15 cellular contexts compared by ENCODE assay signal in the genomic region with DNA sequence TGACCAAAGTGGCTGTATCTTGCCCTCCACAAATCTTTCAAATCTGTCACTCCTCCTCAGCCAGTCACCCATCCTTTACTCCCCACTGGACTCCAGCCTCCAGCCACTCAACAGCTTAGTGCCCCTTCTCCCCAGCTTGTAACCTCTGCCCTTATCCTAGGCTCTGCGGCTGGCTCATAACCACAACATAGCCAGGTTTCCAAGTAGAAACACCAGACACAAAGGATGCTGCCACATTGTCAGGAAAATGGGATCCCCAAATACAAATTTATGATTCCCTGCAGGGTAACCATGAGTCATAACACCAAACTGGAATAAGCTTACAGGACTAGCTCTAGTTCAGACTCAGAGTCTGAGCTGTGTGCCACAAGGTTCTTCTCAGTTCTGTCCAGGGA. TPM values are rescaled to one million over a fixed set of nuclear protein-coding genes. Genes with fewer than 3 reads are reported as not detected.
DNase-seq lines count a peak whose midpoint lies in the region; ATAC-seq and TF ChIP-seq lines count a peak whose summit lies in the region.
"Had no signal": no experiment of that assay in that cellular context is flagged by ENCODE, and none has a peak within 500 bp of the region (broad histone marks: within the 10 kb centered on the region; RNA-seq: fewer than 3 reads in every experiment).

No MANE protein-coding gene starts in this region.

- intact Hi-C loops in body of pancreas (cut with DNase I), result no loop called here

- WGBS in body of pancreas, 2 donors, result 0% methylated on average over 1 of the region's 1 CpG

- H3K4me3 ChIP-seq in body of pancreas, result no peak overlapping the region
- no peak overlapping the region for H3K4me3 ChIP-seq in muscle layer of duodenum (ENCODE audit: low read depth in 1 of 2, low read length in 2 of 2)
- H3K4me3 ChIP-seq: upper lobe of right lung had no signal

- no peaks in the 10 kb centered on the region for H3K9me3 ChIP-seq in body of pancreas
- H3K9me3 ChIP-seq in muscle layer of duodenum (ENCODE audit: control insufficient read depth in 1 of 2, low read length in 2 of 2), result no peaks in the 10 kb centered on the region
- H3K9me3 ChIP-seq: upper lobe of right lung had no signal

- DNase-seq in AG08395 (ENCODE audit: low spot score) (peak; percentile 57), HT1080 (ENCODE audit: low read depth) (peak; percentile 69), body of pancreas (no peak), NCI-H1092 (lab: John Stamatoyannopoulos, UW) (no peak), AML-193 (lab: John Stamatoyannopoulos, UW) (no peak), NCI-H748 (lab: John Stamatoyannopoulos, UW; ENCODE audit: unreplicated experiment) (no peak)
- no peak for DNase-seq in activated T-cell treated with anti-CD3 and anti-CD28 coated beads, Interleukin-2, amount 50 U/mL, for 48 hours
- DNase-seq: activated CD4-positive, alpha-beta T cell treated with anti-CD3 and anti-CD28 coated beads for 4 hours; DMS79 treated with DMSO at 0.1 percent for 48 hours; KG1; NCI-H2081; upper lobe of right lung had no signal

- H3K4me1 ChIP-seq in body of pancreas (peaks cover 19% of the 10 kb centered on the region), muscle layer of duodenum (ENCODE audit: control insufficient read depth in 1 of 2, insufficient read depth in 2 of 2, low read length in 2 of 2) (no peaks in the 10 kb centered on the region)

- H3K36me3 ChIP-seq in body of pancreas (replicated peaks in 1 of 2; ENCODE audit: insufficient read depth in 1 of 2, low read depth in 2 of 2) (no peaks in the 10 kb centered on the region), muscle layer of duodenum (ENCODE audit: control insufficient read depth in 1 of 2, insufficient read depth in 2 of 2, low read length in 2 of 2) (no peaks in the 10 kb centered on the region)
- H3K36me3 ChIP-seq: upper lobe of right lung had no signal

- no peak for TF ChIP-seq POLR2A in body of pancreas (IDR thresholded peaks at IDR 0.05)

- H3K27me3 ChIP-seq in body of pancreas (no peaks in the 10 kb centered on the region), muscle layer of duodenum (ENCODE audit: low read depth, low read length) (no peaks in the 10 kb centered on the region)
- H3K27me3 ChIP-seq: upper lobe of right lung had no signal

- no peak for TF ChIP-seq CTCF in body of pancreas (IDR thresholded peaks at IDR 0.05)

- peak overlapping the region; percentile 35 to 56 (median 46) for H3K27ac ChIP-seq in body of pancreas
- peak overlapping the region; percentile 2 for H3K27ac ChIP-seq in muscle layer of duodenum (ENCODE audit: low read length)
- H3K27ac ChIP-seq: upper lobe of right lung had no signal

- ATAC-seq in body of pancreas, result no peak
- ATAC-seq: natural killer cell treated with Interleukin-12 subunit alpha and Interleukin-12 subunit beta and Interleukin-15 and Interleukin-18, amount 100 ng/mL, for 72 hours had no signal

RNA-seq across cellular contexts. Expression of gene OXA1L, which starts 15.1 kb away (rescaled TPM):
- total RNA-seq in HT1080 (2014; rRNA removed; shearing (Covaris generic)), result 150 and 207 TPM in 2 replicates
- 134 and 144 TPM in 2 replicates for polyA plus RNA-seq in HT1080 (2015; cell fraction: cytosol; rRNA removed)
- polyA plus RNA-seq in HT1080 (2015; cell fraction: nucleus; rRNA removed), result 250 and 305 TPM in 2 replicates
- 10 to 100 TPM; 73.2 to 83.5 TPM for total RNA-seq in body of pancreas

RNA-seq across cellular contexts. Expression of gene SLC7A7, which starts 33.6 kb away (rescaled TPM):
- 1.1 and 2.0 TPM in 2 replicates for total RNA-seq in HT1080 (2014; rRNA removed; shearing (Covaris generic))
- 0.54 and 1.1 TPM in 2 replicates for polyA plus RNA-seq in HT1080 (2015; cell fraction: cytosol; rRNA removed)
- 2.6 and 3.3 TPM in 2 replicates for polyA plus RNA-seq in HT1080 (2015; cell fraction: nucleus; rRNA removed)
- 10 to 100 TPM in 1 of 2 donors, 1 to 10 TPM in 1; 6.9 to 16.6 TPM for total RNA-seq in body of pancreas
- total RNA-seq: activated T-helper 2 cell treated with anti-CD3 and anti-CD28 coated beads, Interferon-gamma antibody, Interleukin-2, Interleukin-4, amounts not matched to agents 10 μg/mL and 5 μg/mL and 100 μg/mL, durations not matched to agents 14 hours and 24 hours and 36 hours had no signal

RNA-seq across cellular contexts. Expression of gene MRPL52, which starts 48.1 kb away (rescaled TPM):
- 106 and 146 TPM in 2 replicates for total RNA-seq in HT1080 (2014; rRNA removed; shearing (Covaris generic))
- polyA plus RNA-seq in HT1080 (2015; cell fraction: cytosol; rRNA removed), result 143 and 233 TPM in 2 replicates
- 118 and 121 TPM in 2 replicates for polyA plus RNA-seq in HT1080 (2015; cell fraction: nucleus; rRNA removed)
- total RNA-seq in body of pancreas, result 10 to 100 TPM; 29.3 to 45.1 TPM

RNA-seq across cellular contexts. Expression of gene MMP14, which starts 54.8 kb away (rescaled TPM):
- total RNA-seq in HT1080 (2014; rRNA removed; shearing (Covaris generic)), result 480 and 530 TPM in 2 replicates
- polyA plus RNA-seq in HT1080 (2015; cell fraction: cytosol; rRNA removed), result 520 and 545 TPM in 2 replicates
- 2,350 and 2,450 TPM in 2 replicates for polyA plus RNA-seq in HT1080 (2015; cell fraction: nucleus; rRNA removed)
- 10 to 100 TPM; 55.3 to 65.3 TPM for total RNA-seq in body of pancreas

Comparison
In these comparisons a context has a peak if more than half of its experiments do, and no peak if none do; other contexts are left out.
1. DNase-seq: peak in AG08395 (single experiment) and HT1080 (single experiment); none in body of pancreas (0 of 4), NCI-H1092 (single experiment), activated T-cell treated with anti-CD3 and anti-CD28 coated beads, Interleukin-2, amount 50 U/mL, for 48 hours (0 of 2), AML-193 (0 of 2) and NCI-H748 (single experiment).